In the genomic region with DNA sequence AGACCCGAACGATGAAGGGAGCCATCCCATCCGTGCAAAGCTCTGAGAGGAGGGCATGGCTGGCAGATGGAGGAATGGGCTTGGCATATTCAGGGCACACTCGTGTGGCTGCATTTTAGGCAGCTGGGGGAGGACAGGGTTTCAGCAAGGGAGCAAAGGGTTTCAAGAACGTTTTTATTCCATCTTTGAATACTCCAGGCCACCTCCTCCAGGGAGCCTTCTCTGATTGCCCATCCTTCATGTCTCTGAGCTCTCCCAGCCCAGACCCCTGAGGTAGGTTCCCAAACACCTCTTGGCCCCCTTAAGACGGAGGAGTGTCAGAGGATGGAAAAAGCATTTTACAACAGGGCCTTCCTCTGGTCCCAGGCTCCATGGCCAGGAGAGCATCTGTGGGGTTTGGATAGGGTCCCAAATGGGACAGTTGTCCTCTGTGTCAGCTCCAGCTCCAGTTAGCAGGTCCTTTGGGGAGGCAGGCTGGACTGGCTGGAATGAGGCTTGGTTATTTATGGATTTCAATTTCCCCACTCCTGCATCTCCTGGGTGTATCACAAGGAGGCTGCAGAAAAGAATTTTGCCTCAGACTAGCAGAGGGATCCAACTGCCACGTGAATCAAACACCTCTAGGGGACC, we compare ENCODE assay signal across 25 cellular contexts. TPM values are rescaled to one million over a fixed set of nuclear protein-coding genes. Genes with fewer than 3 reads are reported as not detected.
"Had no signal": no experiment of that assay in that cellular context is flagged by ENCODE, and none has a peak within 500 bp of the region (broad histone marks: within the 10 kb centered on the region; RNA-seq: fewer than 3 reads in every experiment).

No MANE protein-coding gene starts in this region.

- ATAC-seq: Panc1, PC-3 had no signal

- H3K9ac ChIP-seq: KMS-11, SK-N-SH had no signal

- H3K4me2 ChIP-seq: KMS-11, SK-N-SH had no signal

- H3K9me3 ChIP-seq: SK-N-SH had no signal

- DNase-seq: Kasumi-1, MM.1S, NCI-H1092 treated with DMSO at 0.1 percent for 48 hours, NCI-H1436, NCI-H187, NCI-H2029, NCI-H2081 treated with DMSO at 0.1 percent for 48 hours, NCI-H2171, NCI-H226, NCI-H446, NCI-H510A, NCI-H524 treated with DMSO at 0.1 percent for 48 hours, NCI-H69, NCI-H774, PC-3, SHP77, SK-N-SH, SW 1271 had no signal

- H3K27ac ChIP-seq: KMS-11, RWPE1 had no signal

RNA-seq across cellular contexts. Expression of a gene that starts 17.7 kb away (rescaled TPM):
- total RNA-seq: HT-29, M059J, OCI-LY7, PC-3, SK-MEL-5 had no signal
- polyA plus RNA-seq: SK-N-SH had no signal
